ENCODE assay signal across 8 cellular contexts in the genomic region with DNA sequence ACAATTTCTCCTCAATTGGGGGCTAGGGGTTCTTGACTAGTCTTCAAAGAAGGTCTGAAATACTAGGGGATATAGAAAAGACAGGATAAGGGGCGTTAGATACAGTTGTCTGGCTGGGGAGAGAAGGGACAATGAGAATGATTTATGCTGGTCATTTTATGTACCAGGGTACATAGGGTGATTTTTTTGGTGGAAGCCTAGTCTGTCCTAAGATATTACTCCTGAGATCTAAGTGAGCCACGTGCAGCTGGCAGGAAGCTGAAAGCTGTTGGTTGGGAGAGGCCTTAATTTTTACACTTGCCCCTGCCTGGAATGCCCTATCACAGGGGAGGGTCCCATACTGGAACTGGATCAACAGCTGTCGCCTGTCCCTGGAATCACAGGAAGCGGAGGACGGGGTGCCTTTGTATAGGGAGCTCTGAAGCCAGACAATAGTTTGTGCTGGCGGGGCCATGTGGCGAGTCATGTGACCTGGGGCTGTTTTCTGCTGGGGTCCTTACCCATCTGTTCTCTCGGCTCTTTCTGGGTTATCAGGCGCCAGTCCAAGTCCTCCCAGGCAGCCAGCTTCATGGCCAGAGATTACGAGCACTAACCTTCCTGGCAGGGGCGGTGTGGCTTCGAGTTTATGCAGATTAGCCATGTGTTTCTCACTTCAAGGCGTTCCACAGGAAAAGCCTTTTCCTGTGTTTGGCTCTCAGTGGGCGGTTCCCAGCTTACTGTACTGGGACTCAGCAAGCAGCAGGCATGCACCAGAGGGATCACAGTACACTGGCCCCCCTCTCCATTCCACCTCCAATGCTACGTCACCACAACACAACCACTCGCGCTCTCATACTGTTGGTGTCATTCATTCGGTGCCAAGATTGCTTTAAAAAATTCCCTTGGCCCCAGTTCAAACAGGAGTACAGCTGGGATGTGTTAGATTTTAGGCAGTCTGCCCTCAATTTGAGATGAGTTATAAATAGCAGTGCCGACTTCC. TPM values are rescaled to one million over a fixed set of nuclear protein-coding genes. Genes with fewer than 3 reads are reported as not detected.
DNase-seq lines count a peak whose midpoint lies in the region; ATAC-seq lines count a peak whose summit lies in the region.

No MANE protein-coding gene starts in this region.

- H3K4me3 ChIP-seq in esophagus (ENCODE audit: low read depth in 1 of 2, low read length in 2 of 2): no peak overlapping the region

- peak overlapping the region; percentile 84 for H3K27ac Mint-ChIP-seq in activated T-cell treated with anti-CD3 and anti-CD28 coated beads, Interleukin-2, amount 50 U/mL, for 24 hours

- no peaks in the 10 kb centered on the region for H3K9me3 ChIP-seq in esophagus (ENCODE audit: control insufficient read depth in 2 of 2, insufficient read depth in 1 of 2, low read depth in 1 of 2, low read length in 1 of 2)

- peaks cover 59% of the 10 kb centered on the region for H3K36me3 Mint-ChIP-seq in activated T-cell treated with anti-CD3 and anti-CD28 coated beads, Interleukin-2, amount 50 U/mL, for 24 hours (ENCODE audit: low read depth)

- H3K27me3 ChIP-seq in esophagus (ENCODE audit: control insufficient read depth in 1 of 2, insufficient read depth in 2 of 2, low read length in 2 of 2): no peaks in the 10 kb centered on the region

- ATAC-seq in GM21390 (IDR thresholded peaks at IDR 0.05; ENCODE audit: unreplicated experiment): no peak

- H3K4me3 Mint-ChIP-seq in activated T-cell treated with anti-CD3 and anti-CD28 coated beads, Interleukin-2, amount 50 U/mL, for 24 hours: peak overlapping the region; percentile 54

- H3K9me3 Mint-ChIP-seq in activated T-cell treated with anti-CD3 and anti-CD28 coated beads, Interleukin-2, amount 50 U/mL, for 24 hours: no peaks in the 10 kb centered on the region

- DNase-seq in A172 (ENCODE audit: low spot score): peak; percentile 85
- DNase-seq in H4 (ENCODE audit: low spot score): peak; percentile 96
- DNase-seq in NCI-H524 (lab: John Stamatoyannopoulos, UW): peak; percentile 97 to 99
- peak; percentile 56 for DNase-seq in activated T-cell treated with anti-CD3 and anti-CD28 coated beads, Interleukin-2, amount 50 U/mL, for 24 hours
- peak; percentile 69 for DNase-seq in midbrain (lab: John Stamatoyannopoulos, UW)
- peak; percentile 23 for DNase-seq in stimulated activated naive CD4-positive, alpha-beta T cell treated with Interleukin-2 at 50 U/mL for 16 hours (lab: John Stamatoyannopoulos, UW)

- H3K27me3 Mint-ChIP-seq in activated T-cell treated with anti-CD3 and anti-CD28 coated beads, Interleukin-2, amount 50 U/mL, for 24 hours: no peaks in the 10 kb centered on the region

- peak overlapping the region; percentile 26 to 86 for H3K27ac ChIP-seq in esophagus (ENCODE audit: low read depth in 2 of 2, low read length in 1 of 2)

- WGBS in esophagus, 2 donors: 9 to 10% methylated on average over 19 of the region's 19 CpGs

- H3K36me3 ChIP-seq in esophagus (ENCODE audit: control insufficient read depth in 2 of 2, insufficient read depth in 2 of 2, low read length in 1 of 2): no peaks in the 10 kb centered on the region

- peaks cover 7 to 9% of the 10 kb centered on the region in 2 donors for H3K4me1 ChIP-seq in esophagus (ENCODE audit: control insufficient read depth in 2 of 2, insufficient read depth in 2 of 2, low read length in 1 of 2)

- peaks cover 93% of the 10 kb centered on the region for H3K4me1 Mint-ChIP-seq in activated T-cell treated with anti-CD3 and anti-CD28 coated beads, Interleukin-2, amount 50 U/mL, for 24 hours (ENCODE audit: low read depth)

RNA-seq across cellular contexts. Expression of a gene that starts 27.5 kb away (rescaled TPM):
- total RNA-seq in A172 (2014; rRNA removed; shearing (Covaris generic)): 8.3 and 9.8 TPM in 2 replicates
- total RNA-seq in H4 (2014; rRNA removed; shearing (Covaris generic)): 10.7 and 13.0 TPM in 2 replicates
- polyA plus RNA-seq in esophagus: 10 to 100 TPM; 15.9 to 17.8 TPM

Comparison
In these comparisons a context has a peak if more than half of its experiments do, and no peak if none do; other contexts are left out.
1. DNase-seq: peak in every context shown above with its lines; median percentile 98 in NCI-H524; 96 in H4; 85 in A172; 69 in midbrain; 56 in activated T-cell treated with anti-CD3 and anti-CD28 coated beads, Interleukin-2, amount 50 U/mL, for 24 hours; 23 in stimulated activated naive CD4-positive, alpha-beta T cell treated with Interleukin-2 at 50 U/mL for 16 hours.